ENCODE assay signal across 17 cellular contexts in genomic region chr1:214400136-214400535, GRCh38.
DNase-seq lines count a peak whose midpoint lies in the region; ATAC-seq and TF ChIP-seq lines count a peak whose summit lies in the region.
"Had no signal": no experiment of that assay in that cellular context is flagged by ENCODE, and none has a peak within 500 bp of the region (broad histone marks: within the 10 kb centered on the region; RNA-seq: fewer than 3 reads in every experiment).

No MANE protein-coding gene starts in this region.

- H3K27ac Mint-ChIP-seq in immature natural killer cell: peak overlapping the region in 2 of 6 donors; percentile 18 to 26
- H3K27ac Mint-ChIP-seq: IgD-negative memory B cell had no signal

- ATAC-seq in IMR-90 (ENCODE audit: low read depth): no peak

- H3K4me3 Mint-ChIP-seq in immature natural killer cell: peak overlapping the region in 3 of 5 donors; percentile 56 to 64 (median 57)
- H3K4me3 Mint-ChIP-seq: H9, IgD-negative memory B cell had no signal

- no peak for TF ChIP-seq RAD21 in IMR-90 (IDR thresholded peaks at IDR 0.05; ENCODE audit: low read length)

- no peak overlapping the region for H3K14ac ChIP-seq in IMR-90 (replicated peaks; ENCODE audit: low read depth, low read length)

- H4K5ac ChIP-seq in IMR-90 (ENCODE audit: low read depth, low read length): peak overlapping the region; percentile 25; the same call in 1 of the 2 replicates

- no TSS peak for BruUV-seq in A673 (replicated peaks; lab: Mats Ljungman, UMichigan)
- BruUV-seq in IMR-90 (replicated peaks; lab: Mats Ljungman, UMichigan): no TSS peak

- no peak overlapping the region for H2BK5ac ChIP-seq in IMR-90 (ENCODE audit: low read depth, low read length, poor library complexity, severe bottlenecking)

- H3K36me3 ChIP-seq in A673 (ENCODE audit: insufficient read depth, low read length, poor library complexity, severe bottlenecking): peaks cover 63% of the 10 kb centered on the region
- H3K36me3 ChIP-seq in IMR-90 (ENCODE audit: control insufficient read depth, insufficient read depth, low read length): peaks cover 27% of the 10 kb centered on the region

- no CpG with 5 or more reads among the region's 3 CpGs for WGBS in IMR-90 (ENCODE audit: extremely low coverage in 2 of 2, insufficient read length in 1 of 2), 2 experiments
- 92 to 94% methylated on average over 3 of the region's 3 CpGs for WGBS in lower leg skin, 2 donors

- no peak overlapping the region for H3K4me2 ChIP-seq in IMR-90 (ENCODE audit: low read depth, low read length)

- H3K79me1 ChIP-seq in IMR-90 (ENCODE audit: low read depth in 1 of 2, low read length in 2 of 2): peaks cover 37 to 57% of the 10 kb centered on the region in 2 experiments

- no peak overlapping the region for H3K23ac ChIP-seq in IMR-90 (ENCODE audit: low read depth, low read length)

- no peaks in the 10 kb centered on the region for H4K20me1 ChIP-seq in IMR-90 (ENCODE audit: insufficient read depth, low read length)

- DNase-seq in A673 (ENCODE audit: low spot score) (no peak), IMR-90 (peak; percentile 71), amniotic epithelial cell (ENCODE audit: low read depth) (peak; percentile 93), immature natural killer cell (no peak), NCI-H1417 treated with DMSO at 0.1 percent for 48 hours (lab: John Stamatoyannopoulos, UW) (no peak), lower leg skin (ENCODE audit: low spot score in 2 of 2) (no peak), NCI-H146 (lab: John Stamatoyannopoulos, UW) (no peak), NCI-H748 treated with DMSO at 0.1 percent for 48 hours (lab: John Stamatoyannopoulos, UW) (no peak)
- DNase-seq: C1 segment of cervical spinal cord, DND-41, H9, Kasumi-1, NCI-H1105, NCI-H187 treated with DMSO at 0.1 percent for 48 hours, NCI-H446 treated with DMSO at 0.1 percent for 48 hours, NCI-H774 had no signal

- H2AK9ac ChIP-seq in IMR-90 (replicated peaks; ENCODE audit: low read depth, low read length, poor library complexity): no peak overlapping the region

- H2AFZ ChIP-seq in IMR-90 (replicated peaks; ENCODE audit: low read length, poor library complexity): no peak overlapping the region

- H2AK5ac ChIP-seq in IMR-90 (ENCODE audit: low read depth, low read length): peak overlapping the region; percentile 52; the same call in 1 of the 2 replicates

- H3K9ac ChIP-seq in IMR-90 (ENCODE audit: low read depth, low read length): no peak overlapping the region

- H3K9me3 Mint-ChIP-seq in immature natural killer cell: no peaks in the 10 kb centered on the region
- H3K9me3 Mint-ChIP-seq: H9 had no signal

- dilution Hi-C loops in IMR-90 (cut with HindIII; ENCODE audit: low sequenced_read_pairs, unreplicated experiment): no loop called here

- H3K27ac ChIP-seq in A673 (ENCODE audit: low read depth, low read length, poor library complexity, severe bottlenecking): peak overlapping the region; percentile 95
- no peak overlapping the region for H3K27ac ChIP-seq in IMR-90 (ENCODE audit: insufficient read depth, low read length)

- H2BK120ac ChIP-seq in IMR-90 (ENCODE audit: low read depth, low read length): no peak overlapping the region

- 0 out of 4 replicates have a peak overlapping the region, but pooled peaks of 1 of the 2 experiments have one; percentile 43 for H4K8ac ChIP-seq in IMR-90 (ENCODE audit: low read depth in 2 of 2, low read length in 2 of 2)

- H3K27me3 Mint-ChIP-seq in immature natural killer cell (ENCODE audit: low read depth in 3 of 3): no peaks in the 10 kb centered on the region

- CTCF ChIA-PET in A673 (lab: Charles Lee) (no interaction called here), IMR-90 (lab: Yijun Ruan, JAX) (no interaction called here)

- H2BK15ac ChIP-seq in IMR-90 (ENCODE audit: low read depth, low read length): no peak overlapping the region

- H3K4ac ChIP-seq in IMR-90 (ENCODE audit: low read depth, low read length): no peak overlapping the region

- no peak overlapping the region for H3K56ac ChIP-seq in IMR-90 (ENCODE audit: extremely low read depth, insufficient read depth, low read length)

- H3K9me3 ChIP-seq in A673 (ENCODE audit: low read depth, low read length, poor library complexity, severe bottlenecking) (no peaks in the 10 kb centered on the region), IMR-90 (ENCODE audit: control insufficient read depth, insufficient read depth, low read length) (no peaks in the 10 kb centered on the region)

- H3K4me3 ChIP-seq in A673 (ENCODE audit: low read depth, low read length, poor library complexity, severe bottlenecking): no peak overlapping the region
- H3K4me3 ChIP-seq in IMR-90 (ENCODE audit: insufficient read depth, low read depth, low read length): no peak overlapping the region
- H3K4me3 ChIP-seq in lower leg skin (ENCODE audit: low read depth, poor library complexity, severe bottlenecking): no peak overlapping the region

- H3K18ac ChIP-seq in IMR-90 (ENCODE audit: low read depth, low read length): peak overlapping the region; percentile 46; the same call in 1 of the 2 replicates

- no peak for TF ChIP-seq CTCF in A673 (conservative IDR thresholded peaks at IDR 0.05; ENCODE audit: low read depth, low read length)
- TF ChIP-seq CTCF in IMR-90 (conservative IDR thresholded peaks at IDR 0.05; ENCODE audit: low read depth, low read length): no peak
- no peak for TF ChIP-seq CTCF in lower leg skin (IDR thresholded peaks at IDR 0.05)

- H3K4me1 ChIP-seq in A673 (ENCODE audit: insufficient read depth, low read length, poor library complexity, severe bottlenecking): peaks cover 56% of the 10 kb centered on the region
- peaks cover 28% of the 10 kb centered on the region for H3K4me1 ChIP-seq in IMR-90 (ENCODE audit: control insufficient read depth, insufficient read depth, low read length)

- H3K9me1 ChIP-seq in IMR-90 (ENCODE audit: insufficient read depth, low read length): peaks cover 22% of the 10 kb centered on the region

- H3K36me3 Mint-ChIP-seq in immature natural killer cell: no peaks in the 10 kb centered on the region
- H3K36me3 Mint-ChIP-seq: IgD-negative memory B cell had no signal

- in situ Hi-C loops in IMR-90 (cut with MboI; ENCODE audit: low sequenced_read_pairs): no loop called here

- POLR2A ChIA-PET in A673 (lab: Charles Lee; ENCODE audit: low non-redundant PET): no interaction called here
- POLR2A ChIA-PET in IMR-90 (lab: Charles Lee; ENCODE audit: unreplicated experiment): no interaction called here

- H3K27me3 ChIP-seq in A673 (replicated peaks; ENCODE audit: insufficient read depth, low read depth, low read length, poor library complexity) (no peaks in the 10 kb centered on the region), IMR-90 (ENCODE audit: control insufficient read depth, insufficient read depth, low read length) (no peaks in the 10 kb centered on the region)

- H3K4me1 Mint-ChIP-seq in immature natural killer cell: peaks cover 24 to 38% of the 10 kb centered on the region in 2 donors
- H3K4me1 Mint-ChIP-seq: IgD-negative memory B cell had no signal

- no peak for TF ChIP-seq POLR2A in IMR-90 (IDR thresholded peaks at IDR 0.05; ENCODE audit: low read depth, low read length)
- no peak for TF ChIP-seq POLR2A in lower leg skin (IDR thresholded peaks at IDR 0.05)

- H4K91ac ChIP-seq in IMR-90 (ENCODE audit: insufficient read depth, low read depth, low read length): no peak overlapping the region

- intact Hi-C loops in A673 (cut with micrococcal nuclease; ENCODE audit: unreplicated experiment) (loop anchor here (5.0 kb wide), 1 partner anchor 182 kb away; no protein-coding TSS in a partner anchor), IMR-90 (cut with micrococcal nuclease) (no loop called here), lower leg skin (cut with DNase I; ENCODE audit: low total_unique reads) (no loop called here)

- no peak overlapping the region for H2BK20ac ChIP-seq in IMR-90 (ENCODE audit: low read depth, low read length)

TF ChIP-seq in IMR-90, 13 proteins besides CTCF, POLR2A, EP300 and RAD21:
- no peak for TF ChIP-seq MXI1 (IDR thresholded peaks at IDR 0.05; ENCODE audit: borderline replicate concordance, low read depth, low read length)
- TF ChIP-seq NFE2L2 (IDR thresholded peaks at IDR 0.05; ENCODE audit: low read depth, low read length): no peak
- no peak for TF ChIP-seq RFX5 (IDR thresholded peaks at IDR 0.05; ENCODE audit: low read depth, low read length)
- TF ChIP-seq MAFK (IDR thresholded peaks at IDR 0.05; ENCODE audit: low read depth, low read length): no peak
- TF ChIP-seq SMC3 (IDR thresholded peaks at IDR 0.05; ENCODE audit: low read depth, low read length): no peak
- TF ChIP-seq USF2 (IDR thresholded peaks at IDR 0.05; ENCODE audit: low read depth, low read length): no peak
- no peak for TF ChIP-seq BHLHE40 (IDR thresholded peaks at IDR 0.05; ENCODE audit: low read depth, low read length)
- no peak for TF ChIP-seq ELK1 (IDR thresholded peaks at IDR 0.05; ENCODE audit: borderline replicate concordance, low read depth, low read length)
- no peak for TF ChIP-seq FOS (IDR thresholded peaks at IDR 0.05; ENCODE audit: low read depth, low read length)
- TF ChIP-seq MAZ (IDR thresholded peaks at IDR 0.05; ENCODE audit: borderline replicate concordance, low read depth, low read length): no peak
- TF ChIP-seq CHD1 (IDR thresholded peaks at IDR 0.05; ENCODE audit: low read depth, low read length): no peak
- TF ChIP-seq RCOR1 (IDR thresholded peaks at IDR 0.05; ENCODE audit: insufficient replicate concordance, low read length): no peak
- no peak for TF ChIP-seq CEBPB (IDR thresholded peaks at IDR 0.05; ENCODE audit: low read depth, low read length)

Comparison
In these comparisons a context has a peak if more than half of its experiments do, and no peak if none do; other contexts are left out.
1. DNase-seq: peak in IMR-90 (single experiment) and amniotic epithelial cell (single experiment); none in A673 (single experiment), immature natural killer cell (0 of 3), NCI-H1417 treated with DMSO at 0.1 percent for 48 hours (single experiment), lower leg skin (0 of 2), NCI-H146 (single experiment) and NCI-H748 treated with DMSO at 0.1 percent for 48 hours (single experiment).